ENCODE assay signal across 8 cellular contexts in the genomic region with DNA sequence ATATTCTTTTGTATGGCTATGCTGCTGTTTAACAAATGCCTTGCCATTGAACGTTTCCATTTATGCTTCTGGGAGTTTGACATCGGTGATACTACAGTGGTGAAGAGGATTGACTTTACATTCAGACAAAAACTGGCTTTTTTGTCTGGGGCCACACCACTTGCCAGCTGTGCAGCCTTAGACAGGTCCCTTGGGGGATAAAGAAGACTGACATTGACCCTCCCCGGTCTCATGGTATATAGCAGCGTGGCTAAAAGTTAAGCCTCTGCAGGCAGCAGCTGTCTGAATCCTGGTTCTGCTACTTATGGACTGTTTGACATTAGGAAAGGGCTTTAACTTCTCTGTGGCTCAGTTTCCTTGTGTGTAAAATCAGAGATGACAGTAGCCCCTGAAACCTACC. TPM values are rescaled to one million over a fixed set of nuclear protein-coding genes. Genes with fewer than 3 reads are reported as not detected.
"Had no signal": no experiment of that assay in that cellular context is flagged by ENCODE, and none has a peak within 500 bp of the region (broad histone marks: within the 10 kb centered on the region; RNA-seq: fewer than 3 reads in every experiment).

No MANE protein-coding gene starts in this region.

- H3K4me3 ChIP-seq: K562 had no signal

- H3K9me3 Mint-ChIP-seq: IgD-negative memory B cell had no signal

- DNase-seq: IMR-90, KBM-7 had no signal

- H3K27ac Mint-ChIP-seq: IgD-negative memory B cell had no signal

- H3K4me3 Mint-ChIP-seq: IgD-negative memory B cell had no signal

- ATAC-seq: HepG2, K562 had no signal

- H3K27ac ChIP-seq: HL-60 had no signal

RNA-seq across cellular contexts. Expression of a gene that starts 42.0 kb away (rescaled TPM):
- total RNA-seq: HepG2, HT-29, HT1080, IMR-90, K562 had no signal
